In genomic region chr7:133822001-133822641, GRCh38 we compare ENCODE assay signal across 24 cellular contexts.
"Had no signal": no experiment of that assay in that cellular context is flagged by ENCODE, and none has a peak within 500 bp of the region (broad histone marks: within the 10 kb centered on the region; RNA-seq: fewer than 3 reads in every experiment).

No MANE protein-coding gene starts in this region.

- FAIRE-seq: frontal cortex, islet of Langerhans had no signal

- H3K27me3 ChIP-seq: adrenal gland, ascending aorta, esophagus squamous epithelium, neutrophil, ovary, uterus had no signal

- ATAC-seq: left cardiac atrium; left ventricle myocardium superior; sciatic nerve; stimulated activated naive CD8-positive, alpha-beta T cell treated with anti-CD3 and anti-CD28 coated beads, Interleukin-15, Interleukin-2, amounts not matched to agents 100 U/mL and 50 U/mL, for 24 hours had no signal

- H3K4me1 ChIP-seq: adrenal gland, ascending aorta, esophagus squamous epithelium, uterus had no signal

- H3K9me3 ChIP-seq: adrenal gland, ascending aorta, esophagus squamous epithelium, neutrophil, ovary, uterus had no signal

- H3K36me3 ChIP-seq: adrenal gland, ovary, uterus had no signal

- DNase-seq: activated CD4-positive, alpha-beta T cell treated with anti-CD3 and anti-CD28 coated beads for 4 hours; activated CD4-positive, alpha-beta T cell treated with anti-CD3 and anti-CD28 coated beads, Interleukin-2, amount 50 U/mL, for 4 hours; activated CD4-positive, CD25-positive, alpha-beta regulatory T cell; activated effector memory CD4-positive, alpha-beta T cell treated with Interleukin-2 at 50 U/mL for 16 hours; activated naive CD4-positive, alpha-beta T cell treated with Interleukin-2 at 50 U/mL for 16 hours; adrenal gland; cortex of kidney; endodermal cell; esophagus squamous epithelium; left cardiac atrium; left ventricle myocardium superior; naive B cell; nephron progenitor cell; ovary; stimulated activated CD4-positive, alpha-beta T cell treated with anti-CD3 and anti-CD28 coated beads, Interleukin-12 subunit alpha, Interleukin-12 subunit beta, amount 100 ng/mL, for 4 hours; stimulated activated CD4-positive, alpha-beta T cell treated with anti-CD3 and anti-CD28 coated beads, Interleukin-4, amount 100 ng/mL, for 1 hour; stimulated activated naive CD8-positive, alpha-beta T cell treated with anti-CD3 and anti-CD28 coated beads, Interleukin-15, Interleukin-2, amounts not matched to agents 100 U/mL and 50 U/mL, for 24 hours; uterus had no signal

- H3K4me3 ChIP-seq: adrenal gland, ascending aorta, esophagus squamous epithelium, ovary, skin epidermis, uterus had no signal

- H3K27ac ChIP-seq: adrenal gland, ascending aorta, esophagus squamous epithelium, neutrophil, ovary, skin epidermis, uterus had no signal
